In genomic region chr11:131917634-131918384, GRCh38 we compare ENCODE assay signal across 14 cellular contexts.
"Had no signal": no experiment of that assay in that cellular context is flagged by ENCODE, and none has a peak within 500 bp of the region (broad histone marks: within the 10 kb centered on the region; RNA-seq: fewer than 3 reads in every experiment).

No MANE protein-coding gene starts in this region.

- H3K36me3 Mint-ChIP-seq: natural killer cell, type B pancreatic cell had no signal

- DNase-seq: effector memory CD8-positive, alpha-beta T cell; heart right ventricle; hypothalamus; kidney glomerular epithelial cell; mammary epithelial cell; natural killer cell; small intestine; stimulated activated CD4-positive, alpha-beta T cell treated with anti-CD3 and anti-CD28 coated beads, Interleukin-12 subunit alpha, Interleukin-12 subunit beta, amount 100 ng/mL, for 4 hours; stimulated activated naive CD4-positive, alpha-beta T cell treated with Interleukin-2 at 50 U/mL for 16 hours had no signal

- H3K9me3 Mint-ChIP-seq: dendritic cell treated with granulocyte-macrophage colony-stimulating factor and Interleukin-4, amounts not matched to agents 40 ng/mL and 50 ng/mL, for 4 days; neural crest cell; type B pancreatic cell had no signal

- H3K27ac Mint-ChIP-seq: dendritic cell treated with granulocyte-macrophage colony-stimulating factor and Interleukin-4, amounts not matched to agents 40 ng/mL and 50 ng/mL, for 4 days; effector memory CD8-positive, alpha-beta T cell; natural killer cell; type B pancreatic cell had no signal

- H3K4me3 ChIP-seq: heart right ventricle, right atrium auricular region had no signal

- H3K4me1 Mint-ChIP-seq: natural killer cell, neural crest cell had no signal

- H3K36me3 ChIP-seq: heart right ventricle, right atrium auricular region had no signal

- ATAC-seq: effector memory CD8-positive, alpha-beta T cell; heart right ventricle; natural killer cell had no signal

- H3K9me3 ChIP-seq: heart right ventricle, right atrium auricular region had no signal

- H3K4me3 Mint-ChIP-seq: dendritic cell treated with granulocyte-macrophage colony-stimulating factor and Interleukin-4, amounts not matched to agents 40 ng/mL and 50 ng/mL, for 4 days; effector memory CD8-positive, alpha-beta T cell; natural killer cell; neural crest cell; type B pancreatic cell had no signal

- H3K27ac ChIP-seq: epithelial cell of prostate, heart right ventricle had no signal

- H3K27me3 ChIP-seq: right atrium auricular region had no signal

- H3K4me1 ChIP-seq: heart right ventricle had no signal
